13 cellular contexts compared by ENCODE assay signal in the genomic region with DNA sequence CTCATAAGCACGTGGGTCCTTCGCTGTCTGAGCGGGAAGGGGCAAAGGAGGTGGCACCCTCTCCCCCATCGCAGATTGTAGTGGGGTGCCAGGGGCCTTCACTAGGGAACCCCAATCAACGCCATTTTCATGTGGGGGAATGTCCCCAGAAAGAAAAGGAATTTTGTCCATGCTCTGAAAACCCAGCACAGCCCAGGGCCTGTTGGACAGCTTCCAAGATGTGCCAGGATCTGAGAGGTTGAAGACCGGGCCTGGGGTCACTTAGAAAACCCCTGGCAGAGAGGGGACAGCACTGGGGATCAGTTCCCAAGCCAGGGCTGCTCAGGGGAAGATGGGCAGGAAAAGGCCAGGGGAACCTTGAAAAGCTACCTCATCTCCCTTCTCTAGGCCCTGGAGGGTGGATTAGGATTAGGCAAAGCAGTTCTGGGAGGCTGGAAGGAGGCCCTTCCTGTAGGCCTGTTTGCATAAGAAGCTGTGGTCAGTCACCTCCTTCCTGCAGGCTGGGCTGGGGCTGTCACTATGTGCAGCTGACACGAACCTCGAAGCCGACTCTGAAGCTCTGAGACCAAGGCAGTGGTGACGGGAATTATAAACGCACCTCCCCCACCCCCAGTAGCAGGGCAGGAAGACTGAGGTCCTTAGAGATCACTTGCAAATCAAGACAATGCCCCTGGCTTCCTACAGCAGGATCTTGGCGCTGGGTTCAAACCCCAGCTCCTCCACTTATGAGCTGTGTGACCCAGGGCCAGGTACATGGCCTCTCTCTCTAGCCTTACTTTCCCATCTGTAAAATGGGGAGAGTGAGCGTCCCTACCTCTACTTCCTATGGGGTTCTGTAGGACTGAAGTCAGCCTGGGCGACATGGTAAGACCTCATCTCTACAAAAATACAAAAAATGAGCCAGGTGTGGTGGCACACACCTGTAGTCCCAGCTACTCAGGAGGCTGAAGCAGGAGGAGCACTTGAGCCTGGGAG. TPM values are rescaled to one million over a fixed set of nuclear protein-coding genes. Genes with fewer than 3 reads are reported as not detected.
DNase-seq lines count a peak whose midpoint lies in the region; ATAC-seq and TF ChIP-seq lines count a peak whose summit lies in the region.
"Had no signal": no experiment of that assay in that cellular context is flagged by ENCODE, and none has a peak within 500 bp of the region (broad histone marks: within the 10 kb centered on the region; RNA-seq: fewer than 3 reads in every experiment).

No MANE protein-coding gene starts in this region.

- H3K79me1 ChIP-seq in neuronal stem cell (ENCODE audit: low read depth, low read length), result no peaks in the 10 kb centered on the region

- H4K91ac ChIP-seq in neuronal stem cell (ENCODE audit: low read depth, low read length, poor library complexity), result no peak overlapping the region

- H3K18ac ChIP-seq in neuronal stem cell (ENCODE audit: low read length), result no peak overlapping the region

- 60 to 68% (median 67%) methylated on average over 14 of the region's 14 CpGs for WGBS in heart left ventricle, 4 donors
- no CpG with 5 or more reads among the region's 14 CpGs for WGBS in neuronal stem cell (ENCODE audit: extremely low coverage in 2 of 2, insufficient read length in 2 of 2, insufficient replicate concordance in 1 of 2), 2 donors

- H3K23ac ChIP-seq in neuronal stem cell (ENCODE audit: low read depth, low read length, poor library complexity), result no peak overlapping the region

- H2AFZ ChIP-seq in neuronal stem cell (ENCODE audit: low read length), result peak overlapping the region; percentile 15

- TF ChIP-seq POLR2A in heart left ventricle (IDR thresholded peaks at IDR 0.05), result no peak

- ATAC-seq in GM21576 (IDR thresholded peaks at IDR 0.05; ENCODE audit: unreplicated experiment) (peak; percentile 52), heart left ventricle (peak in 3 of 4 donors; percentile 26 to 58 (median 47)), GM21723 (IDR thresholded peaks at IDR 0.05; ENCODE audit: unreplicated experiment) (no peak)

- no peak overlapping the region for H2BK15ac ChIP-seq in neuronal stem cell (ENCODE audit: low read length)

- no peak for TF ChIP-seq CTCF in heart left ventricle (IDR thresholded peaks at IDR 0.05)

- intact Hi-C loops in heart left ventricle (cut with DNase I), result no loop called here

- H4K8ac ChIP-seq in neuronal stem cell (ENCODE audit: low read depth, low read length), result no peak overlapping the region

- H3K4me3 ChIP-seq in NT2/D1 (ENCODE audit: insufficient read length, low read depth) (no peak overlapping the region), heart left ventricle (no peak overlapping the region), neuronal stem cell (ENCODE audit: low read length in 2 of 2) (no peak overlapping the region)
- H3K4me3 ChIP-seq: sigmoid colon had no signal

- peak overlapping the region in 11 of 12 donors; percentile 47 to 84 (median 73) for H3K27ac ChIP-seq in heart left ventricle
- H3K27ac ChIP-seq in neuronal stem cell (replicated peaks; ENCODE audit: low read length), result no peak overlapping the region
- H3K27ac ChIP-seq: sigmoid colon had no signal

- H3K4me1 ChIP-seq in NT2/D1 (ENCODE audit: insufficient read depth, insufficient read length), result peaks cover 2% of the 10 kb centered on the region
- peaks cover 0 to 64% (median 17%) of the 10 kb centered on the region in 12 donors for H3K4me1 ChIP-seq in heart left ventricle
- H3K4me1 ChIP-seq in neuronal stem cell (ENCODE audit: control insufficient read depth in 2 of 2, insufficient read depth in 1 of 2, low read depth in 1 of 2, low read length in 2 of 2), result no peaks in the 10 kb centered on the region
- H3K4me1 ChIP-seq: sigmoid colon had no signal

- H3K9ac ChIP-seq in NT2/D1 (ENCODE audit: insufficient read length, low read depth), result peak overlapping the region; percentile 45
- no peak overlapping the region for H3K9ac ChIP-seq in neuronal stem cell (ENCODE audit: low read depth, low read length, poor library complexity)

- H3K9me3 ChIP-seq in NT2/D1 (ENCODE audit: insufficient read depth, low read length), result no peaks in the 10 kb centered on the region
- no peaks in the 10 kb centered on the region for H3K9me3 ChIP-seq in heart left ventricle
- no peaks in the 10 kb centered on the region for H3K9me3 ChIP-seq in neuronal stem cell (replicated peaks in 1 of 2; ENCODE audit: control insufficient read depth in 2 of 2, insufficient read depth in 1 of 2, low read depth in 1 of 2, low read length in 2 of 2)
- H3K9me3 ChIP-seq: sigmoid colon had no signal

- no peak overlapping the region for H2AK5ac ChIP-seq in neuronal stem cell (ENCODE audit: low read depth, low read length)

- no peak overlapping the region for H2BK12ac ChIP-seq in neuronal stem cell (ENCODE audit: low read length)

- H3K4ac ChIP-seq in neuronal stem cell (ENCODE audit: low read length), result no peak overlapping the region

- no peak overlapping the region for H2BK120ac ChIP-seq in neuronal stem cell (ENCODE audit: low read depth, low read length)

- H3K27me3 ChIP-seq in NT2/D1 (ENCODE audit: insufficient read depth, insufficient read length), result no peaks in the 10 kb centered on the region
- H3K27me3 ChIP-seq in heart left ventricle, result no peaks in the 10 kb centered on the region
- no peaks in the 10 kb centered on the region for H3K27me3 ChIP-seq in neuronal stem cell (ENCODE audit: control insufficient read depth in 3 of 3, insufficient read depth in 3 of 3, low read depth in 1 of 3, low read length in 3 of 3)
- H3K27me3 ChIP-seq: sigmoid colon had no signal

- no peak overlapping the region for H3K14ac ChIP-seq in neuronal stem cell (ENCODE audit: low read length)

- DNase-seq in NT2/D1 (ENCODE audit: low read depth, low spot score) (peak; percentile 85), heart left ventricle (peak in 2 of 5 donors; percentile 57 to 66), neuronal stem cell (ENCODE audit: low spot score) (no peak), nucleus accumbens (lab: John Stamatoyannopoulos, UW) (no peak), hippocampal formation (lab: John Stamatoyannopoulos, UW) (no peak), T-helper 1 cell (no peak)
- DNase-seq: activated CD4-positive, alpha-beta T cell treated with anti-CD3 and anti-CD28 coated beads for 4 hours; activated gamma-delta T cell treated with Interleukin-2 at 50 U/mL for 16 hours; NCI-H1436; sigmoid colon had no signal

- H3K4me2 ChIP-seq in neuronal stem cell (ENCODE audit: insufficient read depth, low read length, poor library complexity, severe bottlenecking), result no peak overlapping the region

- H3K36me3 ChIP-seq in NT2/D1 (ENCODE audit: insufficient read depth, insufficient read length, low read length) (no peaks in the 10 kb centered on the region), heart left ventricle (peaks cover 0 to 17% (median 0%) of the 10 kb centered on the region in 9 donors), neuronal stem cell (replicated peaks in 1 of 2; ENCODE audit: control insufficient read depth in 2 of 2, insufficient read depth in 2 of 2, low read length in 2 of 2) (no peaks in the 10 kb centered on the region)
- H3K36me3 ChIP-seq: sigmoid colon had no signal

- H2BK5ac ChIP-seq in neuronal stem cell (ENCODE audit: low read length), result no peak overlapping the region

RNA-seq across cellular contexts. Expression of a gene that starts 29.0 kb away (rescaled TPM):
- total RNA-seq in heart left ventricle, result 10 to 100 TPM; 25.2 to 94.1 (median 72.2) TPM
- 10 to 100 TPM; 40.5 to 88.8 TPM for polyA plus RNA-seq in heart left ventricle
- 13.2 TPM for polyA plus RNA-seq in neuronal stem cell (2013, experiment 1 of 2)
- 12.4 TPM for polyA plus RNA-seq in neuronal stem cell (2013, experiment 2 of 2)
- total RNA-seq: RPMI7951 had no signal
